ENCODE assay signal across 12 cellular contexts in genomic region chr6:32462609-32463008, GRCh38. TPM values are rescaled to one million over a fixed set of nuclear protein-coding genes. Genes with fewer than 3 reads are reported as not detected.
DNase-seq lines count a peak whose midpoint lies in the region; ATAC-seq and TF ChIP-seq lines count a peak whose summit lies in the region.
"Had no signal": no experiment of that assay in that cellular context is flagged by ENCODE, and none has a peak within 500 bp of the region (broad histone marks: within the 10 kb centered on the region; RNA-seq: fewer than 3 reads in every experiment).

No MANE protein-coding gene starts in this region.

- no peak for TF ChIP-seq CTCF in HFFc6 (IDR thresholded peaks at IDR 0.05)

- H3K36me3 Mint-ChIP-seq in activated CD4-positive, alpha-beta memory T cell treated with anti-CD3 and anti-CD28 coated beads, Interleukin-2, amount 10 ng/mL, durations not matched to agents 7 days and 5 days (ENCODE audit: low read depth): no peaks in the 10 kb centered on the region
- H3K36me3 Mint-ChIP-seq in HFFc6 (ENCODE audit: low read depth): no peaks in the 10 kb centered on the region

- CTCF ChIA-PET in activated CD4-positive, alpha-beta memory T cell treated with anti-CD3 and anti-CD28 coated beads, Interleukin-2, amount 10 ng/mL, durations not matched to agents 7 days and 5 days (lab: Charles Lee): no interaction called here

- H3K4me3 Mint-ChIP-seq in activated CD4-positive, alpha-beta memory T cell treated with anti-CD3 and anti-CD28 coated beads, Interleukin-2, amount 10 ng/mL, durations not matched to agents 7 days and 5 days: no peak overlapping the region
- no peak overlapping the region for H3K4me3 Mint-ChIP-seq in HFFc6

- no peak for DNase-seq in activated CD4-positive, CD25-positive, alpha-beta regulatory T cell treated with anti-CD3 and anti-CD28 coated beads, Interleukin-2, amount 50 U/mL, for 72 hours
- DNase-seq in activated CD4-positive, alpha-beta memory T cell treated with anti-CD3 and anti-CD28 coated beads, Interleukin-2, amount 10 ng/mL, durations not matched to agents 7 days and 5 days: peak; percentile 41
- DNase-seq in stimulated activated CD4-positive, alpha-beta T cell treated with anti-CD3 and anti-CD28 coated beads, Interleukin-4, amount 100 ng/mL, for 48 hours (ENCODE audit: low read depth in 2 of 2): peak; percentile 33 to 71
- DNase-seq in HFFc6 (no peak), ecto neural progenitor cell (ENCODE audit: low spot score) (no peak), GOT3 (lab: John Stamatoyannopoulos, UW) (no peak)
- DNase-seq: effector CD4-positive, alpha-beta T cell; NCI-H748 treated with DMSO at 0.1 percent for 48 hours had no signal

- peak; percentile 92 to 94 for ATAC-seq in activated CD4-positive, CD25-positive, alpha-beta regulatory T cell treated with anti-CD3 and anti-CD28 coated beads, Interleukin-2, amount 50 U/mL, for 24 hours
- ATAC-seq in HG02642 (IDR thresholded peaks at IDR 0.05; ENCODE audit: poor library complexity, unreplicated experiment): peak; percentile 76
- ATAC-seq: sciatic nerve had no signal

- no peak overlapping the region for H3K27ac Mint-ChIP-seq in activated CD4-positive, alpha-beta memory T cell treated with anti-CD3 and anti-CD28 coated beads, Interleukin-2, amount 10 ng/mL, durations not matched to agents 7 days and 5 days
- H3K27ac Mint-ChIP-seq in HFFc6: no peak overlapping the region

- POLR2A ChIA-PET in activated CD4-positive, alpha-beta memory T cell treated with anti-CD3 and anti-CD28 coated beads, Interleukin-2, amount 10 ng/mL, durations not matched to agents 7 days and 5 days (lab: Charles Lee): no interaction called here

- peaks cover 15% of the 10 kb centered on the region for H3K4me1 Mint-ChIP-seq in activated CD4-positive, alpha-beta memory T cell treated with anti-CD3 and anti-CD28 coated beads, Interleukin-2, amount 10 ng/mL, durations not matched to agents 7 days and 5 days
- H3K4me1 Mint-ChIP-seq in HFFc6 (ENCODE audit: low read depth): no peaks in the 10 kb centered on the region

- H3K27me3 Mint-ChIP-seq in activated CD4-positive, alpha-beta memory T cell treated with anti-CD3 and anti-CD28 coated beads, Interleukin-2, amount 10 ng/mL, durations not matched to agents 7 days and 5 days: peaks cover 67% of the 10 kb centered on the region
- peaks cover 24% of the 10 kb centered on the region for H3K27me3 Mint-ChIP-seq in HFFc6 (ENCODE audit: insufficient read depth)

- peaks cover 7% of the 10 kb centered on the region for H3K9me3 Mint-ChIP-seq in activated CD4-positive, alpha-beta memory T cell treated with anti-CD3 and anti-CD28 coated beads, Interleukin-2, amount 10 ng/mL, durations not matched to agents 7 days and 5 days
- H3K9me3 Mint-ChIP-seq in HFFc6: no peaks in the 10 kb centered on the region

RNA-seq across cellular contexts. Expression of gene HLA-DRA, which starts 22.9 kb away (rescaled TPM):
- total RNA-seq in activated CD4-positive, alpha-beta memory T cell treated with anti-CD3 and anti-CD28 coated beads, Interleukin-2, amount 10 ng/mL, durations not matched to agents 7 days and 5 days: 100 to 1,000 TPM; 203 to 204 TPM
- total RNA-seq in HFFc6 (2021; fragmentation: NEBNext Ultra II Directional; extraction: Animal tissue kit (Norgen Biotek cat#: 25700)): not detected

RNA-seq across cellular contexts. Expression of gene BTNL2, which starts 55.6 kb away (rescaled TPM):
- not detected for total RNA-seq in activated CD4-positive, alpha-beta memory T cell treated with anti-CD3 and anti-CD28 coated beads, Interleukin-2, amount 10 ng/mL, durations not matched to agents 7 days and 5 days
- not detected for total RNA-seq in HFFc6 (2021; fragmentation: NEBNext Ultra II Directional; extraction: Animal tissue kit (Norgen Biotek cat#: 25700))
- total RNA-seq: sciatic nerve, ureter had no signal

Comparison
In these comparisons a context has a peak if more than half of its experiments do, and no peak if none do; other contexts are left out.
1. DNase-seq: peak in activated CD4-positive, alpha-beta memory T cell treated with anti-CD3 and anti-CD28 coated beads, Interleukin-2, amount 10 ng/mL, durations not matched to agents 7 days and 5 days (single experiment) and stimulated activated CD4-positive, alpha-beta T cell treated with anti-CD3 and anti-CD28 coated beads, Interleukin-4, amount 100 ng/mL, for 48 hours (2 of 2); none in activated CD4-positive, CD25-positive, alpha-beta regulatory T cell treated with anti-CD3 and anti-CD28 coated beads, Interleukin-2, amount 50 U/mL, for 72 hours (single experiment), HFFc6 (single experiment), ecto neural progenitor cell (single experiment) and GOT3 (single experiment).
2. RNA of gene HLA-DRA, which starts 22.9 kb away (total RNA-seq): 203 to 204 TPM in activated CD4-positive, alpha-beta memory T cell treated with anti-CD3 and anti-CD28 coated beads, Interleukin-2, amount 10 ng/mL, durations not matched to agents 7 days and 5 days; not detected in HFFc6; every median in the first group is over 100 times any median in the second.